In the genomic region with DNA sequence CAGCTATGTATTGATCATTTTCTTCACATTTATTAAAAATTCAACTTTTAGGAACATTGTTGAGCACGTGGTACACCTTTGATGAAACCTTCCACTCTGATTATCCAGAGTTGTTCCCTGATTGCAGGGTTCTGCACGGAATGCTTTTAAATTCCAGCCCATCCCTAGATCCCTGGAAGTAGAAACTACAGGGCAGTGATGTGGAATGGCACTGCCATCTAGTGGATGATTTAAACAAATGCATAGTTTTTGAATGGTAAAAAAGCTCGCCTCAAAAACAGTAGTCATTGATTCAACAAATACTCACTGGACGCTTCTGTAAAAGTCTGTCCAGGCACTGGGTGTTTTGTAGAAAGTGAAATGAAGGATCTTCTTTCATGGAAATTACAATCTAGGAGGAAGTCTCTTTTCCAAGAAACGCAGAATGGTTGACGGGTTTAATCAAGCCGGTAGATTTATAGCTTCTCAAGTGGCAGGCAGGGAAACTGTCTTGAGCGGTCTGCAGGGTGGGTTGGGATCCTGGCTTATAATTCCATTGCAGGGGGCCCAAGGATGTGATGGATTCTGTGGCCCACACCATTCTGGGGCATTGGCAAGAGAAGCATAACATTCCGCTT, we compare ENCODE assay signal across 8 cellular contexts.
A peak's percentile ranks its signal among the peaks of the same experiment; 100 is the strongest.
DNase-seq lines count a peak whose midpoint lies in the region; ATAC-seq and TF ChIP-seq lines count a peak whose summit lies in the region.

No MANE protein-coding gene starts in this region.

- H3K4me1 ChIP-seq in DND-41 (ENCODE audit: insufficient read depth, low read length), result no peaks in the 10 kb centered on the region
- peaks cover 3% of the 10 kb centered on the region for H3K4me1 ChIP-seq in HUES48 (ENCODE audit: control insufficient read depth, insufficient read depth, low read length)

- H3K79me2 ChIP-seq in DND-41 (ENCODE audit: insufficient read depth, low read length), result no peaks in the 10 kb centered on the region

- H4K20me1 ChIP-seq in DND-41 (ENCODE audit: insufficient read depth, low read length), result no peaks in the 10 kb centered on the region

- H3K4me3 ChIP-seq in DND-41 (ENCODE audit: low read depth in 1 of 2, low read length in 2 of 2) (no peak overlapping the region), HUES48 (ENCODE audit: low read depth, low read length) (no peak overlapping the region)

- no peak overlapping the region for H3K4me2 ChIP-seq in DND-41 (ENCODE audit: insufficient read depth, low read length)

- ATAC-seq in DND-41 (ENCODE audit: insufficient read depth, low read depth) (peak; percentile 73), GM19463 (IDR thresholded peaks at IDR 0.05; ENCODE audit: unreplicated experiment) (no peak), HG03039 (IDR thresholded peaks at IDR 0.05; ENCODE audit: unreplicated experiment) (no peak)

- H3K9me3 ChIP-seq in DND-41 (ENCODE audit: insufficient read depth, low read length, severe bottlenecking) (no peaks in the 10 kb centered on the region), HUES48 (ENCODE audit: control insufficient read depth, insufficient read depth, low read length) (no peaks in the 10 kb centered on the region)

- H2AFZ ChIP-seq in DND-41 (ENCODE audit: low read depth, low read length), result no peak overlapping the region

- H3K9ac ChIP-seq in DND-41 (ENCODE audit: low read depth, low read length), result no peak overlapping the region
- H3K9ac ChIP-seq in HUES48 (ENCODE audit: low read depth, low read length), result no peak overlapping the region

- H3K36me3 ChIP-seq in DND-41 (ENCODE audit: insufficient read depth, low read length) (peaks cover 3% of the 10 kb centered on the region; the same call in 1 of the 2 replicates), HUES48 (ENCODE audit: control insufficient read depth, insufficient read depth, low read length) (no peaks in the 10 kb centered on the region)

- H3K27ac ChIP-seq in DND-41 (ENCODE audit: low read length) (no peak overlapping the region; the same call in 1 of the 2 replicates), HUES48 (ENCODE audit: low read depth, low read length) (peak overlapping the region; percentile 54)

- H3K27me3 ChIP-seq in DND-41 (ENCODE audit: insufficient read depth, low read length, poor library complexity) (no peaks in the 10 kb centered on the region), HUES48 (ENCODE audit: control insufficient read depth, insufficient read depth, low read length) (no peaks in the 10 kb centered on the region)

- peak; percentile 80 for TF ChIP-seq CTCF in DND-41 (IDR thresholded peaks at IDR 0.05; ENCODE audit: borderline replicate concordance, extremely low read depth, low read length, poor library complexity, severe bottlenecking)

- DNase-seq in DND-41 (peak; percentile 22), RPMI8226 (peak; percentile 28), epidermal melanocyte (ENCODE audit: insufficient read length, low spot score) (peak; percentile 63), middle frontal gyrus (ENCODE audit: extremely low spot score, low spot score) (peak; percentile 56), NCI-H2107 treated with DMSO at 0.1 percent for 48 hours (lab: John Stamatoyannopoulos, UW; ENCODE audit: unreplicated experiment) (no peak)
